8 cellular contexts compared by ENCODE assay signal in the genomic region with DNA sequence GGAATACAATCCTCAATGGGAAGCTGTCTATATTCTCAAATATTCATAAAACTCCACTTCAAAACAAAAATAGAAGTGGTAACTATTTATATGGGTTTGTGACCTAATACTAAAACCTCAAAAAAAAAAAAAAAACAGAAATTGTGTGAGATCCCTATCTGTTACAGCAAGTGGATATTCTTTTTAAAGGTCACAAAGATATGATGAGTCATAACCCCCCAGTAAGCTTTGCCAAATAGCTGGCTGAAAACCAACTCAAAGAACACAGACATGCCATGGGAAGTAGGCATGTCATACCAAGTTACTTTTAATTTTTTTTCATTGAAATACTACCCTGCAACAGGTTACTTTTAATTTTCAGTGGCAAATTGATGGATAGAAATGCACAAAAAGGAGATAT.
DNase-seq lines count a peak whose midpoint lies in the region; ATAC-seq, FAIRE-seq and TF ChIP-seq lines count a peak whose summit lies in the region.

No MANE protein-coding gene starts in this region.

- 0 out of 5 replicates have a peak, but pooled peaks of 1 of the 2 experiments have one; percentile 17 for TF ChIP-seq RAD21 in A549 (conservative IDR thresholded peaks at IDR 0.05 in 1 of 2, IDR thresholded peaks at IDR 0.05 in 1 of 2)

- peak; percentile 21 to 32; a peak in 1 of 5 replicates for TF ChIP-seq EP300 in A549 (IDR thresholded peaks at IDR 0.05)

- TF ChIP-seq POLR2A in A549 (IDR thresholded peaks at IDR 0.05; ENCODE audit: low read length), result no peak
- TF ChIP-seq POLR2A in H54 (IDR thresholded peaks at IDR 0.05; ENCODE audit: low read depth, low read length), result no peak
- TF ChIP-seq POLR2A in GM18505 (IDR thresholded peaks at IDR 0.05; ENCODE audit: borderline replicate concordance, extremely low read depth, insufficient read depth, insufficient read length), result no peak

- POLR2A ChIA-PET in A549 (lab: Yijun Ruan, JAX), result interaction anchor here (0.6 to 0.7 kb wide), 2 partner anchors 12 to 31 kb away, joined by 3 to 4 read pairs; no protein-coding TSS in a partner anchor

- H3K9me3 ChIP-seq in A549, result no peaks in the 10 kb centered on the region

- CTCF ChIA-PET in A549 (lab: Yijun Ruan, JAX), result no interaction called here

- ATAC-seq in A549 (peak; percentile 43 to 60; a peak in 4 of 6 replicates), SK-N-SH treated with all-trans-retinoic acid at 6 μM for 48 hours (peak; percentile 72), GM21381 (IDR thresholded peaks at IDR 0.05; ENCODE audit: unreplicated experiment) (no peak), GM18505 (IDR thresholded peaks at IDR 0.05; ENCODE audit: unreplicated experiment) (no peak)

- H3K4me2 ChIP-seq in A549, result peak overlapping the region; percentile 55

- H3K4me3 ChIP-seq in A549 (no peak overlapping the region), fibroblast of pulmonary artery (replicated peaks; ENCODE audit: low read depth, low read length) (no peak overlapping the region)

- intact Hi-C loops in posterior cingulate gyrus (cut with DNase I), result no loop called here

- H3K27ac ChIP-seq in A549, result peak overlapping the region in 1 of 2 experiments; percentile 41; a peak in 1 of 6 replicates

- H3K4me1 ChIP-seq in A549, result peaks cover 44% of the 10 kb centered on the region

- TF ChIP-seq CTCF in A549 (IDR thresholded peaks at IDR 0.05) (no peak), fibroblast of pulmonary artery (IDR thresholded peaks at IDR 0.05; ENCODE audit: low read length, missing control alignments) (no peak)

- DNase-seq in A549 (ENCODE audit: low read depth in 1 of 2, low spot score in 1 of 2), result peak; percentile 16 to 68
- peak; percentile 7 for DNase-seq in H54 (ENCODE audit: insufficient read length, low spot score)
- peak; percentile 54 for DNase-seq in fibroblast of pulmonary artery (ENCODE audit: low read depth)
- no peak for DNase-seq in NCI-H2107 (lab: John Stamatoyannopoulos, UW)
- DNase-seq in posterior cingulate gyrus, result no peak

- FAIRE-seq in A549 (lab: Jason Lieb, UNC) (no peak), H54 (lab: Jason Lieb, UNC) (peak; percentile 97)

TF ChIP-seq in A549, 52 proteins besides CTCF, POLR2A, EP300 and RAD21:
- TF ChIP-seq FOSL2 (IDR thresholded peaks at IDR 0.05) (peak; percentile 74), FOSL2 (CRISPR knock-in tag; IDR thresholded peaks at IDR 0.05) (peak; percentile 88), JUNB (IDR thresholded peaks at IDR 0.05) (peak; percentile 74), JUN (IDR thresholded peaks at IDR 0.05) (peak in 1 of 2 experiments; percentile 33; a peak in 1 of 5 replicates), CEBPB (IDR thresholded peaks at IDR 0.05) (peak in 1 of 2 experiments; percentile 29; a peak in 1 of 4 replicates), HDAC2 (IDR thresholded peaks at IDR 0.05) (no peak), GATA3 (IDR thresholded peaks at IDR 0.05; ENCODE audit: borderline replicate concordance) (peak; percentile 67), MAFK (IDR thresholded peaks at IDR 0.05; ENCODE audit: partially characterized antibody) (peak; percentile 44), NPAS2 (CRISPR knock-in tag; IDR thresholded peaks at IDR 0.05; ENCODE audit: borderline replicate concordance) (no peak)

TF ChIP-seq in SK-N-SH treated with all-trans-retinoic acid at 6 μM for 48 hours, 23 proteins besides CTCF, POLR2A, EP300 and RAD21:
- TF ChIP-seq, protein P1, sequence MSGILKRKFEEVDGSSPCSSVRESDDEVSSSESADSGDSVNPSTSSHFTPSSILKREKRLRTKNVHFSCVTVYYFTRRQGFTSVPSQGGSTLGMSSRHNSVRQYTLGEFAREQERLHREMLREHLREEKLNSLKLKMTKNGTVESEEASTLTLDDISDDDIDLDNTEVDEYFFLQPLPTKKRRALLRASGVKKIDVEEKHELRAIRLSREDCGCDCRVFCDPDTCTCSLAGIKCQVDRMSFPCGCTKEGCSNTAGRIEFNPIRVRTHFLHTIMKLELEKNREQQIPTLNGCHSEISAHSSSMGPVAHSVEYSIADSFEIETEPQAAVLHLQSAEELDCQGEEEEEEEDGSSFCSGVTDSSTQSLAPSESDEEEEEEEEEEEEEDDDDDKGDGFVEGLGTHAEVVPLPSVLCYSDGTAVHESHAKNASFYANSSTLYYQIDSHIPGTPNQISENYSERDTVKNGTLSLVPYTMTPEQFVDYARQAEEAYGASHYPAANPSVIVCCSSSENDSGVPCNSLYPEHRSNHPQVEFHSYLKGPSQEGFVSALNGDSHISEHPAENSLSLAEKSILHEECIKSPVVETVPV (CRISPR knock-in tag; IDR thresholded peaks at IDR 0.05), result no peak
- TF ChIP-seq ISL1 (CRISPR knock-in tag; IDR thresholded peaks at IDR 0.05), result peak; percentile 60

Comparison
In these comparisons a context has a peak if more than half of its experiments do, and no peak if none do; other contexts are left out.
1. ATAC-seq: peak in A549 (2 of 2) and SK-N-SH treated with all-trans-retinoic acid at 6 μM for 48 hours (single experiment); none in GM21381 (single experiment) and GM18505 (single experiment).
2. DNase-seq: peak in A549 (2 of 2), H54 (single experiment) and fibroblast of pulmonary artery (single experiment); none in NCI-H2107 (single experiment) and posterior cingulate gyrus (0 of 10).